In genomic region chr9:136864996-136865767, GRCh38 we compare ENCODE assay signal across 8 cellular contexts. TPM values are rescaled to one million over a fixed set of nuclear protein-coding genes. Genes with fewer than 3 reads are reported as not detected.
DNase-seq lines count a peak whose midpoint lies in the region; ATAC-seq and TF ChIP-seq lines count a peak whose summit lies in the region.

No MANE protein-coding gene starts in this region.

- ATAC-seq in GM19351 (IDR thresholded peaks at IDR 0.05; ENCODE audit: unreplicated experiment), result no peak
- ATAC-seq in HG02938 (IDR thresholded peaks at IDR 0.05; ENCODE audit: unreplicated experiment), result no peak

- H3K27ac ChIP-seq in SJSA1 (no peak overlapping the region), esophagus squamous epithelium (peak overlapping the region; percentile 85 to 98 (median 94)), ovary (peak overlapping the region in 1 of 2 donors; percentile 61)

- H3K36me3 ChIP-seq in Caco-2 (ENCODE audit: control insufficient read depth, insufficient read depth, low read length), result peaks cover 1% of the 10 kb centered on the region; the same call in 1 of the 2 replicates
- H3K36me3 ChIP-seq in SJSA1, result peaks cover 41% of the 10 kb centered on the region
- peaks cover 26 to 43% (median 30%) of the 10 kb centered on the region in 3 donors for H3K36me3 ChIP-seq in esophagus squamous epithelium
- H3K36me3 ChIP-seq in ovary, result no peaks in the 10 kb centered on the region

- TF ChIP-seq CTCF in Caco-2 (IDR thresholded peaks at IDR 0.05; ENCODE audit: insufficient read depth in 1 of 2, low read depth in 1 of 2, low read length in 1 of 2, severe bottlenecking in 1 of 2, unreplicated experiment in 1 of 2), result no peak
- TF ChIP-seq CTCF in esophagus squamous epithelium (IDR thresholded peaks at IDR 0.05), result no peak
- no peak for TF ChIP-seq CTCF in ovary (IDR thresholded peaks at IDR 0.05)

- POLR2A ChIA-PET in Caco-2 (lab: Charles Lee), result no interaction called here

- peaks cover 67% of the 10 kb centered on the region for H3K36me3 Mint-ChIP-seq in Caco-2 (ENCODE audit: insufficient read depth, unreplicated experiment)

- CTCF ChIA-PET in Caco-2 (lab: Charles Lee), result no interaction called here

- H3K4me3 Mint-ChIP-seq in Caco-2 (ENCODE audit: unreplicated experiment), result peak overlapping the region; percentile 77

- BruUV-seq in Caco-2 (replicated peaks; lab: Mats Ljungman, UMichigan), result no TSS peak

- no peaks in the 10 kb centered on the region for H3K9me3 Mint-ChIP-seq in Caco-2 (ENCODE audit: unreplicated experiment)

- TF ChIP-seq POLR2A in esophagus squamous epithelium (IDR thresholded peaks at IDR 0.05) (no peak), ovary (IDR thresholded peaks at IDR 0.05) (no peak)

- H3K4me1 Mint-ChIP-seq in Caco-2 (ENCODE audit: low read depth, unreplicated experiment), result no peaks in the 10 kb centered on the region

- H3K9me3 ChIP-seq in Caco-2 (no peaks in the 10 kb centered on the region; the same call in 1 of the 2 replicates), SJSA1 (replicated peaks) (no peaks in the 10 kb centered on the region), esophagus squamous epithelium (no peaks in the 10 kb centered on the region), ovary (no peaks in the 10 kb centered on the region)

- peak overlapping the region; percentile 76 for H3K27ac Mint-ChIP-seq in Caco-2 (ENCODE audit: unreplicated experiment)

- intact Hi-C loops in Caco-2 (cut with micrococcal nuclease; ENCODE audit: unreplicated experiment), result no loop called here
- intact Hi-C loops in esophagus squamous epithelium (cut with DNase I), result no loop called here
- intact Hi-C loops in ovary (cut with DNase I), result no loop called here

- DNase-seq in Caco-2, result no peak
- DNase-seq in SJSA1 (ENCODE audit: low read depth in 1 of 2, low spot score in 2 of 2), result no peak
- DNase-seq in esophagus squamous epithelium (lab: John Stamatoyannopoulos, UW), result no peak
- DNase-seq in ovary, result no peak
- no peak for DNase-seq in ureter (ENCODE audit: low spot score)
- DNase-seq in AG08395 (ENCODE audit: low spot score), result no peak

- TF ChIP-seq EP300 in ovary (IDR thresholded peaks at IDR 0.05), result no peak

- WGBS in esophagus squamous epithelium, 2 donors, result 49 to 66% methylated on average over 7 to 11 of the region's 11 CpGs
- 56 to 63% (median 60%) methylated on average over 11 of the region's 11 CpGs for WGBS in ovary, 3 donors

- no peaks in the 10 kb centered on the region for H3K27me3 Mint-ChIP-seq in Caco-2 (ENCODE audit: insufficient read depth, unreplicated experiment)

- H3K27me3 ChIP-seq in Caco-2 (replicated peaks; ENCODE audit: control insufficient read depth, insufficient read depth, low read length) (no peaks in the 10 kb centered on the region), SJSA1 (replicated peaks) (no peaks in the 10 kb centered on the region), esophagus squamous epithelium (no peaks in the 10 kb centered on the region), ovary (no peaks in the 10 kb centered on the region)

- H3K4me1 ChIP-seq in Caco-2, result peaks cover 3% of the 10 kb centered on the region; the same call in 1 of the 2 replicates
- H3K4me1 ChIP-seq in SJSA1 (replicated peaks), result peaks cover 5% of the 10 kb centered on the region
- peaks cover 13 to 46% (median 16%) of the 10 kb centered on the region in 3 donors for H3K4me1 ChIP-seq in esophagus squamous epithelium
- peaks cover 8% of the 10 kb centered on the region for H3K4me1 ChIP-seq in ovary (ENCODE audit: insufficient read depth)

- peak overlapping the region; percentile 60 for H3K4me3 ChIP-seq in Caco-2 (ENCODE audit: low read depth, low read length)
- H3K4me3 ChIP-seq in SJSA1, result peak overlapping the region; percentile 91
- peak overlapping the region; percentile 87 to 96 (median 88) for H3K4me3 ChIP-seq in esophagus squamous epithelium
- peak overlapping the region; percentile 99 for H3K4me3 ChIP-seq in ovary

RNA-seq across cellular contexts. Expression of gene EDF1, which starts 0.9 kb away (rescaled TPM):
- 429 and 476 TPM in 2 replicates for total RNA-seq in Caco-2 (2022)
- 266 and 387 TPM in 2 replicates for total RNA-seq in SJSA1 (2014; rRNA removed; shearing (Covaris generic))
- total RNA-seq in esophagus squamous epithelium, result 100 to 1,000 TPM; 326 to 456 (median 356) TPM
- 100 to 1,000 TPM; 306 to 391 (median 336) TPM for total RNA-seq in ovary
- polyA plus RNA-seq in ovary, result 100 to 1,000 TPM; 154 to 444 TPM
- 338 TPM for total RNA-seq in ureter

RNA-seq across cellular contexts. Expression of gene MAMDC4, which starts 13.0 kb away (rescaled TPM):
- total RNA-seq in Caco-2 (2022), result 8.8 and 10.8 TPM in 2 replicates
- total RNA-seq in SJSA1 (2014; rRNA removed; shearing (Covaris generic)), result 0.42 and 1.0 TPM in 2 replicates
- 1 to 10 TPM; 1.8 to 2.9 (median 2.7) TPM for total RNA-seq in esophagus squamous epithelium
- total RNA-seq in ovary, result 10 to 100 TPM in 1 of 7 donors, 1 to 10 TPM in 6; 2.1 to 31.4 (median 2.5) TPM
- polyA plus RNA-seq in ovary, result 1 to 10 TPM in 1 of 2 donors, under 1 TPM in 1; 0.15 to 2.6 TPM
- total RNA-seq in ureter, result 10.7 TPM

RNA-seq across cellular contexts. Expression of gene PHPT1, which starts 16.0 kb away (rescaled TPM):
- total RNA-seq in Caco-2 (2022) (103 and 105 TPM in 2 replicates), esophagus squamous epithelium (10 to 100 TPM; 21.9 to 53.2 (median 42.2) TPM), ovary (100 to 1,000 TPM in 2 of 7 donors, 10 to 100 TPM in 5; 39.2 to 132 (median 86.9) TPM), ureter (109 TPM)
- total RNA-seq in SJSA1 (2014; rRNA removed; shearing (Covaris generic)), result 64.1 and 70.5 TPM in 2 replicates
- 10 to 100 TPM; 18.1 to 57.6 TPM for polyA plus RNA-seq in ovary

RNA-seq across cellular contexts. Expression of gene TRAF2, which starts 21.1 kb away (rescaled TPM):
- 41.7 and 50.0 TPM in 2 replicates for total RNA-seq in Caco-2 (2022)
- total RNA-seq in SJSA1 (2014; rRNA removed; shearing (Covaris generic)), result 11.3 and 17.1 TPM in 2 replicates
- total RNA-seq in esophagus squamous epithelium, result 10 to 100 TPM in 3 of 4 donors, 1 to 10 TPM in 1; 8.0 to 20.9 (median 13.2) TPM
- 10 to 100 TPM in 4 of 7 donors, 1 to 10 TPM in 3; 5.6 to 11.9 (median 10.3) TPM for total RNA-seq in ovary
- 1 to 10 TPM in 1 of 2 donors, under 1 TPM in 1; 0.83 to 7.6 TPM for polyA plus RNA-seq in ovary
- 16.4 TPM for total RNA-seq in ureter

RNA-seq across cellular contexts. Expression of gene AJM1, which starts 22.9 kb away (rescaled TPM):
- total RNA-seq in Caco-2 (2022) (3.6 and 4.2 TPM in 2 replicates), esophagus squamous epithelium (1 to 10 TPM in 2 of 4 donors, under 1 TPM in 2; 0.32 to 2.3 (median 1.0) TPM), ovary (1 to 10 TPM in 5 of 7 donors, under 1 TPM in 2; 0.48 to 2.4 (median 1.4) TPM), ureter (4.8 TPM)
- 0.11 and 0.16 TPM in 2 replicates for total RNA-seq in SJSA1 (2014; rRNA removed; shearing (Covaris generic))
- polyA plus RNA-seq in ovary, result under 1 TPM in 1 of 2 donors, not detected in 1; 0.93 TPM
